Comparison of ENCODE assay signal across 19 cellular contexts in genomic region chr11:91136631-91137030, GRCh38.
"Had no signal": no experiment of that assay in that cellular context is flagged by ENCODE, and none has a peak within 500 bp of the region (broad histone marks: within the 10 kb centered on the region; RNA-seq: fewer than 3 reads in every experiment).

No MANE protein-coding gene starts in this region.

- DNase-seq: activated T-cell treated with anti-CD3 and anti-CD28 coated beads, Interleukin-2, amount 50 U/mL, for 1 hour; aorta; caudate nucleus; effector CD4-positive, alpha-beta T cell; foreskin keratinocyte; kidney; lower lobe of right lung; naive thymus-derived CD4-positive, alpha-beta T cell; spleen; stimulated activated CD4-positive, alpha-beta T cell treated with anti-CD3 and anti-CD28 coated beads, Interleukin-4, amount 100 ng/mL, for 1 hour; stimulated activated naive CD4-positive, alpha-beta T cell treated with Interleukin-2 at 50 U/mL for 16 hours; T-helper 9 cell; upper lobe of left lung had no signal

- H3K36me3 ChIP-seq: lower lobe of right lung, neural progenitor cell, prostate gland, spleen, upper lobe of left lung had no signal

- H3K4me1 Mint-ChIP-seq: brain; naive thymus-derived CD4-positive, alpha-beta T cell; neural progenitor cell had no signal

- H3K27ac Mint-ChIP-seq: activated naive CD4-positive, alpha-beta T cell treated with anti-CD3 and anti-CD28 coated beads, Interleukin-2, amount 50 U/mL, for 72 hours; brain; dendritic cell treated with granulocyte-macrophage colony-stimulating factor and Interleukin-4, amounts not matched to agents 40 ng/mL and 50 ng/mL, for 4 days; naive thymus-derived CD4-positive, alpha-beta T cell; neural progenitor cell had no signal

- H3K4me3 Mint-ChIP-seq: brain; dendritic cell treated with granulocyte-macrophage colony-stimulating factor and Interleukin-4, amounts not matched to agents 40 ng/mL and 50 ng/mL, for 4 days; naive thymus-derived CD4-positive, alpha-beta T cell; neural progenitor cell had no signal

- H3K27ac ChIP-seq: foreskin keratinocyte, lower lobe of right lung, neural progenitor cell, prostate gland, spleen, upper lobe of left lung had no signal

- H3K36me3 Mint-ChIP-seq: activated naive CD4-positive, alpha-beta T cell treated with anti-CD3 and anti-CD28 coated beads, Interleukin-2, amount 50 U/mL, for 72 hours; brain; naive thymus-derived CD4-positive, alpha-beta T cell; neural progenitor cell had no signal

- H3K9ac ChIP-seq: neural progenitor cell had no signal

- ATAC-seq: activated naive CD4-positive, alpha-beta T cell treated with anti-CD3 and anti-CD28 coated beads, Interleukin-2, amount 50 U/mL, for 72 hours; foreskin keratinocyte; left lobe of liver; lower lobe of right lung; naive thymus-derived CD4-positive, alpha-beta T cell had no signal

- H3K27me3 Mint-ChIP-seq: brain; dendritic cell treated with granulocyte-macrophage colony-stimulating factor and Interleukin-4, amounts not matched to agents 40 ng/mL and 50 ng/mL, for 4 days; naive thymus-derived CD4-positive, alpha-beta T cell had no signal

- H3K4me1 ChIP-seq: foreskin keratinocyte, lower lobe of right lung, neural progenitor cell, prostate gland, spleen, upper lobe of left lung had no signal

- H3K27me3 ChIP-seq: foreskin keratinocyte, neural progenitor cell, spleen, upper lobe of left lung had no signal

- H3K9me3 Mint-ChIP-seq: brain, neural progenitor cell had no signal

- H3K4me3 ChIP-seq: lower lobe of right lung, neural progenitor cell, prostate gland, spleen, upper lobe of left lung had no signal

- H3K9me3 ChIP-seq: lower lobe of right lung, prostate gland, upper lobe of left lung had no signal
